In the genomic region with DNA sequence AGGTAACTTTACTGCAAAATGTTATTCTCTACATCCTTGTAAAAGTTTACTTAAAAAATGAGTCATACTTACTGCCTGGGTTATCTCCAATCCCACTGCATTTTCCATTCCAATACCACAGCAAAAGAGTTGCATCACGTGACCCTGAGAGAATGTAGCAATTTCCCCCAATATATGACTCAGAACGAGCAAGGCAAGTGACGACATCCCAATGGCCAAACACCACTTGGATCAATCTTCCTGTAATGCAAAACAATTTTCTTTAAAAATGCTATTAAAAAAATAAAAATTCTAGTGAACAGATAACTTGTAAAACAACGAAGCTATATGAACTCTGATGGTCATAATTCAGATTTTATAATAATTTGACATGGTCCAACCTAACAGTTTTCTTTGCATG, we compare ENCODE assay signal across 10 cellular contexts.
DNase-seq lines count a peak whose midpoint lies in the region; ATAC-seq and TF ChIP-seq lines count a peak whose summit lies in the region.
"Had no signal": no experiment of that assay in that cellular context is flagged by ENCODE, and none has a peak within 500 bp of the region (broad histone marks: within the 10 kb centered on the region; RNA-seq: fewer than 3 reads in every experiment).

No MANE protein-coding gene starts in this region.

- no peak for TF ChIP-seq EP300 in gastroesophageal sphincter (IDR thresholded peaks at IDR 0.05)

- CTCF ChIA-PET in MCF 10A (lab: Yijun Ruan, JAX) = interaction anchor here (0.6 kb wide), 1 partner anchor 60 kb away, joined by 3 read pairs; no protein-coding TSS in a partner anchor
- CTCF ChIA-PET in activated CD4-positive, alpha-beta memory T cell treated with anti-CD3 and anti-CD28 coated beads, Interleukin-2, amount 10 ng/mL, durations not matched to agents 7 days and 5 days (lab: Charles Lee) = no interaction called here

- H3K4me3 ChIP-seq in breast epithelium (no peak overlapping the region), gastroesophageal sphincter (no peak overlapping the region), psoas muscle (no peak overlapping the region)
- H3K4me3 ChIP-seq: SK-N-MC had no signal

- H3K4me1 Mint-ChIP-seq in MCF 10A (ENCODE audit: insufficient read depth, unreplicated experiment) = peaks cover 15% of the 10 kb centered on the region
- H3K4me1 Mint-ChIP-seq in activated CD4-positive, alpha-beta memory T cell treated with anti-CD3 and anti-CD28 coated beads, Interleukin-2, amount 10 ng/mL, durations not matched to agents 7 days and 5 days = peaks cover 4% of the 10 kb centered on the region

- no peaks in the 10 kb centered on the region for H3K27me3 Mint-ChIP-seq in MCF 10A (ENCODE audit: insufficient read depth, unreplicated experiment)
- no peaks in the 10 kb centered on the region for H3K27me3 Mint-ChIP-seq in activated CD4-positive, alpha-beta memory T cell treated with anti-CD3 and anti-CD28 coated beads, Interleukin-2, amount 10 ng/mL, durations not matched to agents 7 days and 5 days
- H3K27me3 Mint-ChIP-seq: CD4-positive, CD25-positive, alpha-beta regulatory T cell had no signal

- peaks cover 6% of the 10 kb centered on the region for H3K36me3 Mint-ChIP-seq in MCF 10A (ENCODE audit: insufficient read depth, unreplicated experiment)
- H3K36me3 Mint-ChIP-seq in activated CD4-positive, alpha-beta memory T cell treated with anti-CD3 and anti-CD28 coated beads, Interleukin-2, amount 10 ng/mL, durations not matched to agents 7 days and 5 days (ENCODE audit: low read depth) = peaks cover 2% of the 10 kb centered on the region

- intact Hi-C loops in MCF 10A (cut with micrococcal nuclease) = no loop called here
- intact Hi-C loops in breast epithelium (cut with DNase I; ENCODE audit: low total_unique reads) = no loop called here
- intact Hi-C loops in psoas muscle (cut with DNase I) = no loop called here

- H3K27me3 ChIP-seq in breast epithelium (no peaks in the 10 kb centered on the region), gastroesophageal sphincter (no peaks in the 10 kb centered on the region), psoas muscle (ENCODE audit: insufficient read depth in 3 of 3, low read length in 2 of 3) (no peaks in the 10 kb centered on the region)

- no peak overlapping the region for H3K4me3 Mint-ChIP-seq in MCF 10A (ENCODE audit: unreplicated experiment)
- H3K4me3 Mint-ChIP-seq in activated CD4-positive, alpha-beta memory T cell treated with anti-CD3 and anti-CD28 coated beads, Interleukin-2, amount 10 ng/mL, durations not matched to agents 7 days and 5 days = no peak overlapping the region
- H3K4me3 Mint-ChIP-seq: CD4-positive, CD25-positive, alpha-beta regulatory T cell had no signal

- no peaks in the 10 kb centered on the region for H3K36me3 ChIP-seq in breast epithelium
- no peaks in the 10 kb centered on the region for H3K36me3 ChIP-seq in gastroesophageal sphincter
- H3K36me3 ChIP-seq in psoas muscle (ENCODE audit: insufficient read depth in 1 of 2, low read depth in 1 of 2) = no peaks in the 10 kb centered on the region

- no peaks in the 10 kb centered on the region for H3K9me3 ChIP-seq in breast epithelium
- H3K9me3 ChIP-seq in gastroesophageal sphincter = no peaks in the 10 kb centered on the region
- no peaks in the 10 kb centered on the region for H3K9me3 ChIP-seq in psoas muscle

- DNase-seq in MCF 10A (ENCODE audit: unreplicated experiment) (peak; percentile 90), breast epithelium (ENCODE audit: low spot score in 2 of 2) (no peak), NCI-H510A treated with DMSO at 0.1 percent for 48 hours (lab: John Stamatoyannopoulos, UW) (no peak), psoas muscle (no peak)
- DNase-seq in activated CD4-positive, alpha-beta memory T cell treated with anti-CD3 and anti-CD28 coated beads, Interleukin-2, amount 10 ng/mL, durations not matched to agents 7 days and 5 days = peak; percentile 21
- DNase-seq: CD4-positive, CD25-positive, alpha-beta regulatory T cell had no signal

- no peaks in the 10 kb centered on the region for H3K9me3 Mint-ChIP-seq in MCF 10A (ENCODE audit: unreplicated experiment)
- H3K9me3 Mint-ChIP-seq in activated CD4-positive, alpha-beta memory T cell treated with anti-CD3 and anti-CD28 coated beads, Interleukin-2, amount 10 ng/mL, durations not matched to agents 7 days and 5 days = no peaks in the 10 kb centered on the region
- H3K9me3 Mint-ChIP-seq: CD4-positive, CD25-positive, alpha-beta regulatory T cell had no signal

- TF ChIP-seq CTCF in MCF 10A (IDR thresholded peaks at IDR 0.05; ENCODE audit: unreplicated experiment) (no peak), breast epithelium (IDR thresholded peaks at IDR 0.05) (no peak), gastroesophageal sphincter (IDR thresholded peaks at IDR 0.05) (no peak), psoas muscle (IDR thresholded peaks at IDR 0.05) (no peak)

- H3K27ac Mint-ChIP-seq in MCF 10A (ENCODE audit: low read depth, unreplicated experiment) = no peak overlapping the region
- H3K27ac Mint-ChIP-seq in activated CD4-positive, alpha-beta memory T cell treated with anti-CD3 and anti-CD28 coated beads, Interleukin-2, amount 10 ng/mL, durations not matched to agents 7 days and 5 days = no peak overlapping the region
- H3K27ac Mint-ChIP-seq: CD4-positive, CD25-positive, alpha-beta regulatory T cell had no signal

- TF ChIP-seq POLR2A in breast epithelium (IDR thresholded peaks at IDR 0.05) (no peak), gastroesophageal sphincter (IDR thresholded peaks at IDR 0.05) (no peak)

- WGBS in gastroesophageal sphincter (ENCODE audit: low coverage in 1 of 2), 2 donors = 42 to 69% methylated on average over 4 of the region's 4 CpGs
- WGBS in psoas muscle, 3 donors = 78 to 85% (median 80%) methylated on average over 4 of the region's 4 CpGs

- peak; percentile 50 for ATAC-seq in gastroesophageal sphincter
- no peak for ATAC-seq in psoas muscle
- no peak for ATAC-seq in GM21528 (IDR thresholded peaks at IDR 0.05; ENCODE audit: low FRiP score, unreplicated experiment)
- no peak for ATAC-seq in HG02885 (IDR thresholded peaks at IDR 0.05; ENCODE audit: poor library complexity, unreplicated experiment)

- BruUV-seq in MCF 10A (replicated peaks; lab: Mats Ljungman, UMichigan) = no TSS peak

- H3K4me1 ChIP-seq in breast epithelium (no peaks in the 10 kb centered on the region), gastroesophageal sphincter (peaks cover 0 to 5% (median 0%) of the 10 kb centered on the region in 3 donors), psoas muscle (no peaks in the 10 kb centered on the region)

- H3K27ac ChIP-seq in breast epithelium (no peak overlapping the region), gastroesophageal sphincter (no peak overlapping the region), psoas muscle (no peak overlapping the region)

- POLR2A ChIA-PET in MCF 10A (lab: Yijun Ruan, JAX) = interaction anchor here (0.9 to 1.2 kb wide), 2 partner anchors 9 to 84 kb away, joined by 3 to 5 read pairs; no protein-coding TSS in a partner anchor
- POLR2A ChIA-PET in activated CD4-positive, alpha-beta memory T cell treated with anti-CD3 and anti-CD28 coated beads, Interleukin-2, amount 10 ng/mL, durations not matched to agents 7 days and 5 days (lab: Charles Lee) = interaction anchor here (0.6 kb wide), 1 partner anchor 560 kb away, joined by 3 read pairs; no protein-coding TSS in a partner anchor

Comparison
In these comparisons a context has a peak if more than half of its experiments do, and no peak if none do; other contexts are left out.
1. DNase-seq: peak in MCF 10A (single experiment) and activated CD4-positive, alpha-beta memory T cell treated with anti-CD3 and anti-CD28 coated beads, Interleukin-2, amount 10 ng/mL, durations not matched to agents 7 days and 5 days (single experiment); none in breast epithelium (0 of 2), NCI-H510A treated with DMSO at 0.1 percent for 48 hours (single experiment) and psoas muscle (0 of 2).